Comparison of ENCODE assay signal across 10 cellular contexts in the genomic region with DNA sequence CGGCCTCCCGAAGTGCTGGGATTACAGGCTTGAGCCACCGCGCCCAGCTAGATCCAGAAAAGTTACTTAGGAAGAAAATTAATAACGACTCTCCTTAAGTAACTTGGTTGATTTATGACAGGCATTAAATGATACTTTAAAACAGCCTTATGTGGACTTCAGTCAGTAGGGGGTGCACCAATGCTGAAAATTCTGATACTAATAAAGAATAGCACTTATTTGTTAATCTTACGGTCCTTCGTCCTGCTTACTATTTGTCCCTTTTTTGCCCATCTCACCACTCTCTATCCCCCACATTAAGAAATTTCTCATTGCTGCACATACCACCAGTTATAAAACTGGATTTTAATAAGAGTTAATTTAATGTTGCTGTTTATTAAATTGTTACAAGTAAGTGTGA. TPM values are rescaled to one million over a fixed set of nuclear protein-coding genes. Genes with fewer than 3 reads are reported as not detected.
DNase-seq lines count a peak whose midpoint lies in the region; ATAC-seq, FAIRE-seq and TF ChIP-seq lines count a peak whose summit lies in the region.
"Had no signal": no experiment of that assay in that cellular context is flagged by ENCODE, and none has a peak within 500 bp of the region (broad histone marks: within the 10 kb centered on the region; RNA-seq: fewer than 3 reads in every experiment).

No MANE protein-coding gene starts in this region.

- ATAC-seq in DND-41 (ENCODE audit: insufficient read depth, low read depth) (no peak), GM21619 (IDR thresholded peaks at IDR 0.05; ENCODE audit: unreplicated experiment) (no peak)
- ATAC-seq: activated T-cell treated with anti-CD3 and anti-CD28 coated beads, Interleukin-2, amount 50 U/mL, for 4 hours had no signal

- no peak for TF ChIP-seq RAD21 in neural cell (conservative IDR thresholded peaks at IDR 0.05)

- H3K4me1 ChIP-seq in DND-41 (ENCODE audit: insufficient read depth, low read length) = no peaks in the 10 kb centered on the region

- H3K27me3 ChIP-seq in DND-41 (ENCODE audit: insufficient read depth, low read length, poor library complexity) = peaks cover 22% of the 10 kb centered on the region
- H3K27me3 ChIP-seq in bronchial epithelial cell (ENCODE audit: control insufficient read depth, insufficient read depth, low read length) = no peaks in the 10 kb centered on the region
- H3K27me3 ChIP-seq in neural cell (ENCODE audit: insufficient read depth, low read depth, low read length) = no peaks in the 10 kb centered on the region

- no peaks in the 10 kb centered on the region for H3K9me2 ChIP-seq in neural cell (ENCODE audit: insufficient read depth, low read length)

- H3K4me3 ChIP-seq in DND-41 (ENCODE audit: low read depth in 1 of 2, low read length in 2 of 2) (no peak overlapping the region), bronchial epithelial cell (ENCODE audit: low read depth, low read length) (no peak overlapping the region), neural cell (ENCODE audit: low read length) (no peak overlapping the region)

- no peaks in the 10 kb centered on the region for H4K20me1 ChIP-seq in DND-41 (ENCODE audit: insufficient read depth, low read length)
- no peaks in the 10 kb centered on the region for H4K20me1 ChIP-seq in neural cell (ENCODE audit: insufficient read depth)

- TF ChIP-seq CTCF in DND-41 (IDR thresholded peaks at IDR 0.05; ENCODE audit: borderline replicate concordance, extremely low read depth, low read length, poor library complexity, severe bottlenecking) = peak; percentile 42
- peak; percentile 28 for TF ChIP-seq CTCF in bronchial epithelial cell (IDR thresholded peaks at IDR 0.05; ENCODE audit: insufficient read depth, low read length, severe bottlenecking)
- TF ChIP-seq CTCF in neural cell (IDR thresholded peaks at IDR 0.05; ENCODE audit: poor library complexity, severe bottlenecking) = peak; percentile 24

- H3K9me3 ChIP-seq in DND-41 (ENCODE audit: insufficient read depth, low read length, severe bottlenecking) = no peaks in the 10 kb centered on the region
- H3K9me3 ChIP-seq in neural cell (ENCODE audit: low read length) = no peaks in the 10 kb centered on the region

- TF ChIP-seq EP300 in neural cell (conservative IDR thresholded peaks at IDR 0.05; ENCODE audit: poor library complexity, severe bottlenecking) = no peak

- no peaks in the 10 kb centered on the region for H3F3A ChIP-seq in neural cell (ENCODE audit: insufficient read depth, low read length, poor library complexity, severe bottlenecking)

- FAIRE-seq in bronchial epithelial cell (lab: Jason Lieb, UNC) = no peak

- DNase-seq in DND-41 (no peak), NAMALWA (ENCODE audit: low spot score) (peak; percentile 64), bronchial epithelial cell (ENCODE audit: low read depth) (peak; percentile 51), kidney tubule cell (ENCODE audit: low spot score) (no peak), HK-2 (ENCODE audit: unreplicated experiment) (no peak), NCI-H2171 treated with DMSO at 0.1 percent for 48 hours (lab: John Stamatoyannopoulos, UW) (no peak)
- DNase-seq: activated T-cell treated with anti-CD3 and anti-CD28 coated beads, Interleukin-2, amount 50 U/mL, for 4 hours had no signal

- H3K9ac ChIP-seq in DND-41 (ENCODE audit: low read depth, low read length) (no peak overlapping the region), neural cell (ENCODE audit: low read length) (no peak overlapping the region)

- no peak overlapping the region for H2AFZ ChIP-seq in DND-41 (ENCODE audit: low read depth, low read length)
- H2AFZ ChIP-seq in neural cell (ENCODE audit: low read depth, low read length) = no peak overlapping the region

- H3K36me3 ChIP-seq in DND-41 (ENCODE audit: insufficient read depth, low read length) (no peaks in the 10 kb centered on the region), bronchial epithelial cell (ENCODE audit: control insufficient read depth, insufficient read depth, low read length) (no peaks in the 10 kb centered on the region), neural cell (ENCODE audit: insufficient read depth, low read length) (no peaks in the 10 kb centered on the region)

- H3K27ac ChIP-seq in DND-41 (ENCODE audit: low read length) = no peak overlapping the region
- H3K27ac ChIP-seq in neural cell (ENCODE audit: low read length) = no peak overlapping the region

- H3K79me2 ChIP-seq in DND-41 (ENCODE audit: insufficient read depth, low read length) = no peaks in the 10 kb centered on the region
- no peaks in the 10 kb centered on the region for H3K79me2 ChIP-seq in neural cell (replicated peaks; ENCODE audit: insufficient read depth, low read length)

- H3K4me2 ChIP-seq in DND-41 (ENCODE audit: insufficient read depth, low read length) (no peak overlapping the region), neural cell (ENCODE audit: low read length) (no peak overlapping the region)

TF ChIP-seq in neural cell, 6 proteins besides CTCF, POLR2A, EP300 and RAD21:
- TF ChIP-seq SMC3 (conservative IDR thresholded peaks at IDR 0.05; ENCODE audit: poor library complexity) (no peak), POLR2AphosphoS5 (IDR thresholded peaks at IDR 0.05) (no peak), MXI1 (conservative IDR thresholded peaks at IDR 0.05; ENCODE audit: poor library complexity, severe bottlenecking) (no peak), EZH2 (IDR thresholded peaks at IDR 0.05; ENCODE audit: borderline replicate concordance, insufficient read depth, low read length, poor library complexity, severe bottlenecking) (no peak), REST (IDR thresholded peaks at IDR 0.05; ENCODE audit: borderline replicate concordance) (no peak), TAF1 (IDR thresholded peaks at IDR 0.05; ENCODE audit: low read depth) (no peak)

RNA-seq across cellular contexts. Expression of gene PRELID3B, which starts 12.7 kb away (rescaled TPM):
- total RNA-seq in bronchial epithelial cell = 160 and 202 TPM in 2 replicates
- polyA plus RNA-seq in neural cell = 38.5 and 50.5 TPM in 2 replicates
- polyA minus RNA-seq in neural cell = 36.1 and 38.5 TPM in 2 replicates

RNA-seq across cellular contexts. Expression of gene ATP5F1E, which starts 23.2 kb away (rescaled TPM):
- total RNA-seq in bronchial epithelial cell = 17.1 and 25.3 TPM in 2 replicates
- polyA plus RNA-seq in neural cell = 133 and 136 TPM in 2 replicates
- 37.3 and 44.1 TPM in 2 replicates for polyA minus RNA-seq in neural cell

RNA-seq across cellular contexts. Expression of gene TUBB1, which starts 36.1 kb away (rescaled TPM):
- not detected in 2 replicates for total RNA-seq in bronchial epithelial cell
- not detected in 2 replicates for polyA plus RNA-seq in neural cell
- not detected in 2 replicates for polyA minus RNA-seq in neural cell
- total RNA-seq: activated T-cell treated with anti-CD3 and anti-CD28 coated beads, Interleukin-2, amount 50 U/mL, for 4 hours; renal cortical epithelial cell had no signal

RNA-seq across cellular contexts. Expression of gene CTSZ, which starts 48.2 kb away (rescaled TPM):
- total RNA-seq in bronchial epithelial cell = 73.7 and 87.8 TPM in 2 replicates
- polyA plus RNA-seq in neural cell = 0.31 and 0.78 TPM in 2 replicates
- polyA minus RNA-seq in neural cell = not detected in 2 replicates

Comparison
In these comparisons a context has a peak if more than half of its experiments do, and no peak if none do; other contexts are left out.
1. DNase-seq: peak in NAMALWA (single experiment) and bronchial epithelial cell (single experiment); none in DND-41 (single experiment), kidney tubule cell (single experiment), HK-2 (single experiment) and NCI-H2171 treated with DMSO at 0.1 percent for 48 hours (single experiment).
2. Peak in every context shown above with its lines, with median percentiles within 50 percentile points of each other: CTCF ChIP-seq.